In the genomic region with DNA sequence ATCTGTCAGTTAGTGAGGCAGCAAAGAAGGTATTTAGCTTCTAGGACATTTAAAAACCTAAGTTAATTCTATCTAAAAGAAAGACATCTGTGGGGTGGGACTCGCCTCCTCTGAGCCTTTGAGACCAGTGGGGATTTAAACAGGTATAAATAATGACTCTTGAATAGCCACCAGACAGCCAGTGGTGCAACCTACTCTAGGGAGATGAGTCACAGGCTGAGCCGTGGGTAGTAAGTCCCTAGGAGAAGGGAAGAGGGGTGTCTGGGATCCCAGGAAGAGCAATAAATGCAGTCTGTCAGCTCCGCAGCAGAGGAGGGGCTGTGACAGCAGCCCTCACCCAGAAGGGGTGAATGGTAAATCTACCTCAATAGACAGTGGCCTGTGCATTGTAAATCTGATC, we compare ENCODE assay signal across 15 cellular contexts. TPM values are rescaled to one million over a fixed set of nuclear protein-coding genes. Genes with fewer than 3 reads are reported as not detected.
DNase-seq lines count a peak whose midpoint lies in the region; ATAC-seq and TF ChIP-seq lines count a peak whose summit lies in the region.
"Had no signal": no experiment of that assay in that cellular context is flagged by ENCODE, and none has a peak within 500 bp of the region (broad histone marks: within the 10 kb centered on the region; RNA-seq: fewer than 3 reads in every experiment).

No MANE protein-coding gene starts in this region.

- in situ Hi-C loops in astrocyte of the spinal cord (cut with HindIII; ENCODE audit: low sequenced_read_pairs): no loop called here

- peak; percentile 13 for DNase-seq in AG09309 (ENCODE audit: low read depth)
- peak; percentile 41 for DNase-seq in HT1080 (ENCODE audit: low read depth)
- DNase-seq in astrocyte of the spinal cord (ENCODE audit: low read depth, low spot score): peak; percentile 61
- DNase-seq in iPS-NIHi7 (ENCODE audit: extremely low spot score): peak; percentile 46
- DNase-seq in activated T-cell treated with anti-CD3 and anti-CD28 coated beads, Interleukin-2, amount 50 U/mL, for 48 hours: no peak
- no peak for DNase-seq in SHP77 (lab: John Stamatoyannopoulos, UW)
- no peak for DNase-seq in hippocampal formation (lab: John Stamatoyannopoulos, UW)
- DNase-seq: activated CD8-positive, alpha-beta T cell treated with anti-CD3 and anti-CD28 coated beads, Interleukin-2, amount 10 ng/mL, durations not matched to agents 7 days and 5 days; gastrocnemius medialis; midbrain; NCI-H1092 treated with DMSO at 0.1 percent for 48 hours; nucleus accumbens; transverse colon had no signal

- ATAC-seq in HG03521 (IDR thresholded peaks at IDR 0.05; ENCODE audit: unreplicated experiment): no peak
- ATAC-seq: activated CD8-positive, alpha-beta T cell treated with anti-CD3 and anti-CD28 coated beads, Interleukin-2, amount 10 ng/mL, durations not matched to agents 7 days and 5 days; gastrocnemius medialis; stimulated activated memory B cell treated with anti-CD40 and anti-IgM and Interleukin-4, amounts not matched to agents 10 μg/mL and 1 μg/mL and 100 μg/mL, for 72 hours had no signal

- H3K4me3 ChIP-seq in AG09309 (ENCODE audit: control insufficient read depth, low read depth, low read length) (no peak overlapping the region), astrocyte of the spinal cord (ENCODE audit: low read depth, low read length) (no peak overlapping the region)
- H3K4me3 ChIP-seq: gastrocnemius medialis, transverse colon had no signal

- TF ChIP-seq CTCF in AG09309 (IDR thresholded peaks at IDR 0.05; ENCODE audit: control insufficient read depth, insufficient read depth, low read depth, low read length, missing control alignments) (no peak), astrocyte of the spinal cord (IDR thresholded peaks at IDR 0.05; ENCODE audit: low read depth, low read length) (no peak)

RNA-seq across cellular contexts. Expression of gene GALNT3, which starts 43.1 kb away (rescaled TPM):
- total RNA-seq in HT1080 (2014; rRNA removed; shearing (Covaris generic)): 0.50 TPM in 1 of 2 replicates, not detected in the other
- polyA plus RNA-seq in HT1080 (2015; cell fraction: cytosol; rRNA removed): not detected in 2 replicates
- polyA plus RNA-seq in HT1080 (2015; cell fraction: nucleus; rRNA removed): not detected in 2 replicates

Comparison
In these comparisons a context has a peak if more than half of its experiments do, and no peak if none do; other contexts are left out.
1. DNase-seq: peak in AG09309 (single experiment), HT1080 (single experiment), astrocyte of the spinal cord (single experiment) and iPS-NIHi7 (single experiment); none in activated T-cell treated with anti-CD3 and anti-CD28 coated beads, Interleukin-2, amount 50 U/mL, for 48 hours (0 of 2), SHP77 (0 of 2) and hippocampal formation (0 of 2).